Comparison of ENCODE assay signal across 13 cellular contexts in the genomic region with DNA sequence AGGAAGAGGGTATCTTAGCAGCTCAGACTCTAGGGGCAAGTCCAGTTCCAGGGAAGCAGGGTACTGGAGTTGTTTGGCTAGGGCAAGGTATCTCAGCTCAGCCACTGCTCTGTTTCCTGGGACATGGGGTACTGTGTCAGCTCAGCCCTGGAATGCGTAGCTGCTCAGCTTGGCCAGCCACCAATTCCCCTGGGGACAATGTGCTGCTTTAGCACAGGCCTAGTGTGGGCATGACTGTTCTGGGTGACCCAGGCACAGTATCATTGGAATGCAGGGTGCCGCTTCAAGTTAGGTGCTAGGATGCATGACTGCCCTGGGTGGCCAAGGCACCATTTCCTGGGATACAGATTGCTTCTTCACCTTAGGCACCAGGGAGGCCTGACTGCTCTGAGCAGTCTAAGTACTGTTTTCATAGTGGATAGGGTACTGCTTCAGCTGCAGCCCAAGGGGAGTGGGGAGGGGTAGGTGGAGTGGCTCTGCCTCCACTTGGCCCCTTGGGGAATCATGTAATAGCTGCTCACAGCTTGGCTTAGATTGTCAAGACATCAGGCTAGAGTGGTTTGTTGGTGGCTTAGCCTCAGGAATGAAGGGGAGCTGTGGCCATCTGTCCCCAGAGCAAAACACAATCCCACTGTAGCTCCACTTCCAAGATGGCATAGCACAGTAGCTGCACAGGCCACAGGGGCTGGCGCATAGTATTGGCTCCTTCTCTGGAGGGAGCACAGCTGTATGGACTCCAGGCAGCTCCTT. TPM values are rescaled to one million over a fixed set of nuclear protein-coding genes. Genes with fewer than 3 reads are reported as not detected.
DNase-seq lines count a peak whose midpoint lies in the region; ATAC-seq lines count a peak whose summit lies in the region.
"Had no signal": no experiment of that assay in that cellular context is flagged by ENCODE, and none has a peak within 500 bp of the region (broad histone marks: within the 10 kb centered on the region; RNA-seq: fewer than 3 reads in every experiment).

No MANE protein-coding gene starts in this region.

- intact Hi-C loops in left cardiac atrium (cut with DNase I), result no loop called here

- peak; percentile 93 to 97 for ATAC-seq in left cardiac atrium
- no peak for ATAC-seq in GM19452 (IDR thresholded peaks at IDR 0.05; ENCODE audit: unreplicated experiment)

- DNase-seq in EH (ENCODE audit: low read depth), result peak; percentile 78
- peak in 47 of 56 donors; percentile 11 to 79 (median 45) for DNase-seq in amygdala (lab: John Stamatoyannopoulos, UW)
- DNase-seq in left cardiac atrium, result peak; percentile 53
- DNase-seq in putamen (ENCODE audit: low spot score), result peak; percentile 52
- DNase-seq in HCEC 1CT, result no peak
- DNase-seq in SW 1271 (lab: John Stamatoyannopoulos, UW), result no peak
- no peak for DNase-seq in NCI-H2196 treated with DMSO at 0.1 percent for 48 hours (lab: John Stamatoyannopoulos, UW; ENCODE audit: unreplicated experiment)
- DNase-seq: activated B cell treated with CpG ODN at 0.5 μM for 24 hours, KBM-7, SIG-M5 had no signal

RNA-seq across cellular contexts. Expression of gene MADD, which starts 36.0 kb away (rescaled TPM):
- 10 to 100 TPM; 29.5 to 37.0 TPM for total RNA-seq in left cardiac atrium

RNA-seq across cellular contexts. Expression of gene MYBPC3, which starts 46.6 kb away (rescaled TPM):
- 1,000 to 10,000 TPM in 1 of 2 donors, 100 to 1,000 TPM in 1; 966 to 1,049 TPM for total RNA-seq in left cardiac atrium
- total RNA-seq: pulmonary artery endothelial cell, vagina had no signal

RNA-seq across cellular contexts. Expression of gene NR1H3, which starts 48.1 kb away (rescaled TPM):
- 10 to 100 TPM; 18.2 to 44.9 TPM for total RNA-seq in left cardiac atrium

RNA-seq across cellular contexts. Expression of gene ACP2, which starts 57.3 kb away (rescaled TPM):
- 10 to 100 TPM; 25.1 to 26.2 TPM for total RNA-seq in left cardiac atrium

Comparison
In these comparisons a context has a peak if more than half of its experiments do, and no peak if none do; other contexts are left out.
1. DNase-seq: peak in EH (single experiment), amygdala (47 of 56), left cardiac atrium (single experiment) and putamen (single experiment); none in HCEC 1CT (single experiment), SW 1271 (0 of 2) and NCI-H2196 treated with DMSO at 0.1 percent for 48 hours (single experiment).